ENCODE assay signal across 23 cellular contexts in genomic region chr15:38304486-38304885, GRCh38. TPM values are rescaled to one million over a fixed set of nuclear protein-coding genes. Genes with fewer than 3 reads are reported as not detected.
"Had no signal": no experiment of that assay in that cellular context is flagged by ENCODE, and none has a peak within 500 bp of the region (broad histone marks: within the 10 kb centered on the region; RNA-seq: fewer than 3 reads in every experiment).

No MANE protein-coding gene starts in this region.

- H3K36me3 ChIP-seq: cardiac muscle cell, pancreas, prostate gland had no signal

- ATAC-seq: activated CD4-positive, alpha-beta T cell treated with anti-CD3 and anti-CD28 coated beads for 36 hours; activated CD8-positive, alpha-beta memory T cell treated with anti-CD3 and anti-CD28 coated beads, Interleukin-2, amount 10 ng/mL, durations not matched to agents 7 days and 5 days; activated CD8-positive, alpha-beta T cell treated with anti-CD3 and anti-CD28 coated beads, Interleukin-2, amount 10 ng/mL, durations not matched to agents 7 days and 5 days; activated naive CD4-positive, alpha-beta T cell treated with anti-CD3 and anti-CD28 coated beads, Interleukin-2, amount 50 U/mL, for 72 hours; body of pancreas; naive thymus-derived CD4-positive, alpha-beta T cell; pancreas had no signal

- H3K4me1 ChIP-seq: body of pancreas, prostate gland had no signal

- H3K4me3 Mint-ChIP-seq: activated B cell treated with CpG ODN at 0.5 μM for 24 hours; activated CD4-positive, alpha-beta T cell treated with anti-CD3 and anti-CD28 coated beads for 36 hours; activated CD8-positive, alpha-beta memory T cell treated with anti-CD3 and anti-CD28 coated beads, Interleukin-2, amount 10 ng/mL, durations not matched to agents 7 days and 5 days; activated CD8-positive, alpha-beta T cell treated with anti-CD3 and anti-CD28 coated beads, Interleukin-2, amount 10 ng/mL, durations not matched to agents 7 days and 5 days; naive thymus-derived CD4-positive, alpha-beta T cell; T-helper 2 cell treated with Interferon-gamma antibody and Interleukin-4, amounts not matched to agents 5 μg/mL and 100 μg/mL, for 36 hours had no signal

- H3K4me3 ChIP-seq: body of pancreas, cardiac muscle cell, pancreas, prostate gland, sigmoid colon, tibial nerve had no signal

- H3K27ac Mint-ChIP-seq: activated B cell treated with CpG ODN at 0.5 μM for 24 hours; activated CD4-positive, alpha-beta T cell treated with anti-CD3 and anti-CD28 coated beads for 36 hours; activated CD8-positive, alpha-beta memory T cell treated with anti-CD3 and anti-CD28 coated beads, Interleukin-2, amount 10 ng/mL, durations not matched to agents 7 days and 5 days; activated CD8-positive, alpha-beta T cell treated with anti-CD3 and anti-CD28 coated beads, Interleukin-2, amount 10 ng/mL, durations not matched to agents 7 days and 5 days; activated naive CD4-positive, alpha-beta T cell treated with anti-CD3 and anti-CD28 coated beads, Interleukin-2, amount 50 U/mL, for 72 hours; T-helper 2 cell treated with Interferon-gamma antibody and Interleukin-4, amounts not matched to agents 5 μg/mL and 100 μg/mL, for 36 hours had no signal

- DNase-seq: activated B cell treated with CpG ODN at 0.5 μM for 24 hours; activated CD4-positive, alpha-beta T cell treated with anti-CD3 and anti-CD28 coated beads for 36 hours; activated CD8-positive, alpha-beta memory T cell treated with anti-CD3 and anti-CD28 coated beads, Interleukin-2, amount 10 ng/mL, durations not matched to agents 7 days and 5 days; activated CD8-positive, alpha-beta T cell treated with anti-CD3 and anti-CD28 coated beads, Interleukin-2, amount 10 ng/mL, durations not matched to agents 7 days and 5 days; activated naive CD4-positive, alpha-beta T cell; activated T-cell treated with anti-CD3 and anti-CD28 coated beads, Interleukin-2, amount 50 U/mL, for 48 hours; aorta; body of pancreas; glutamatergic neuron; midbrain; naive thymus-derived CD4-positive, alpha-beta T cell; pancreas; retina; sigmoid colon; stimulated activated CD4-positive, alpha-beta T cell treated with anti-CD3 and anti-CD28 coated beads, Interleukin-15, amount 100 ng/mL, for 24 hours; stimulated activated CD4-positive, alpha-beta T cell treated with anti-CD3 and anti-CD28 coated beads, Interleukin-2, amount 100 ng/mL, for 24 hours; stimulated activated naive CD4-positive, alpha-beta T cell; T-helper 1 cell had no signal

- H3K9me3 Mint-ChIP-seq: activated B cell treated with CpG ODN at 0.5 μM for 24 hours; activated naive CD4-positive, alpha-beta T cell treated with anti-CD3 and anti-CD28 coated beads, Interleukin-2, amount 50 U/mL, for 72 hours; T-helper 2 cell treated with Interferon-gamma antibody and Interleukin-4, amounts not matched to agents 5 μg/mL and 100 μg/mL, for 36 hours had no signal

- H3K27ac ChIP-seq: body of pancreas, cardiac muscle cell, pancreas, prostate gland had no signal

- H3K27me3 Mint-ChIP-seq: activated B cell treated with CpG ODN at 0.5 μM for 24 hours had no signal

- H3K27me3 ChIP-seq: body of pancreas, cardiac muscle cell, pancreas, sigmoid colon, tibial nerve had no signal

- H3K36me3 Mint-ChIP-seq: activated CD8-positive, alpha-beta memory T cell treated with anti-CD3 and anti-CD28 coated beads, Interleukin-2, amount 10 ng/mL, durations not matched to agents 7 days and 5 days; activated naive CD4-positive, alpha-beta T cell treated with anti-CD3 and anti-CD28 coated beads, Interleukin-2, amount 50 U/mL, for 72 hours; naive thymus-derived CD4-positive, alpha-beta T cell had no signal

- H3K9me3 ChIP-seq: body of pancreas, pancreas, prostate gland, sigmoid colon, tibial nerve had no signal

RNA-seq across cellular contexts. Expression of gene SPRED1, which starts 51.9 kb away (rescaled TPM):
- polyA plus RNA-seq: naive thymus-derived CD4-positive, alpha-beta T cell had no signal
